20 cellular contexts compared by ENCODE assay signal in the genomic region with DNA sequence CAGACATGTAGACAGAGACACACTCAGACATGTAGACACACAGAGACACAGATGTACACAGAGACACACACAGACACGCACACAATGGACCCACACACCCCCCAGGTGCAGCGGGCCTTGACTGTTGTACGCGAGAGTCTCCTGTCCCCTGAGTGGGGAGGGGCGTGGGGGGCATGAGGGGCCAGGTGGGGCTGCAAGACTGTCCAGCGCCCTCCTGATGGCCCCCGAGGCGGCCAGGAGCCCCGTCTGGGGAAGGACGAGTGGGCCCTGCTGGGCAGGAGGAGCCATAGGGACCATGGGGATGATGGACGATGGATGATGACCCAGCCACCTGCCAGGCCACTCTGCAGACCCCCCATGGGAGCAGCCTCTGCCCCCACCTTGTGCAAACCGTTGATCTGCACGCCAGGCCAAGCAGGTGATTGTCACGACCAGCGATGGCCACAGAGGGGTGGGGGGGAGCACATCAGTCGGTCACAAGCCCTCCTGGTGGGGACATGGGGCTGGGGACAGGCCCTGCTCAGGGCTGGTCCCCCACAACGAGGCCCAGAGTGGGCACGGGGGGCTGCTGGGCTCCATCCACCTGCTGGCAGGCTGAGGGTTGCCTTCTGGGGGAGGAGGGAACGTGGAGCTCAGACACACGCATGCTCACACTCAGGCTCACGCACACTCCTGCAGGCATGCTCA. TPM values are rescaled to one million over a fixed set of nuclear protein-coding genes. Genes with fewer than 3 reads are reported as not detected.
DNase-seq lines count a peak whose midpoint lies in the region; ATAC-seq, FAIRE-seq and TF ChIP-seq lines count a peak whose summit lies in the region.
"Had no signal": no experiment of that assay in that cellular context is flagged by ENCODE, and none has a peak within 500 bp of the region (broad histone marks: within the 10 kb centered on the region; RNA-seq: fewer than 3 reads in every experiment).

No MANE protein-coding gene starts in this region.

- TF ChIP-seq EP300 in H1 (IDR thresholded peaks at IDR 0.05; ENCODE audit: borderline replicate concordance in 1 of 2, low read depth in 2 of 2, low read length in 2 of 2) = no peak

- no peak overlapping the region for H2AFZ ChIP-seq in H1 (ENCODE audit: low read length)
- H2AFZ ChIP-seq: GM23338 had no signal

- H3K79me1 ChIP-seq in H1 (ENCODE audit: low read depth, low read length) = 0 out of 2 replicates have a peak, but pooled peaks cover 2% of the 10 kb centered on the region

- 0 out of 2 replicates have a peak, but pooled peaks cover 1% of the 10 kb centered on the region for H3K23me2 ChIP-seq in H1 (ENCODE audit: low read depth, low read length)

- peaks cover 0 to 2% of the 10 kb centered on the region in 2 experiments for H4K20me1 ChIP-seq in H1 (replicated peaks in 1 of 2; ENCODE audit: control insufficient read depth in 1 of 2, insufficient read depth in 2 of 2, low read length in 2 of 2)

- no peak overlapping the region for H3K4me3 Mint-ChIP-seq in activated CD8-positive, alpha-beta T cell treated with anti-CD3 and anti-CD28 coated beads for 36 hours
- no peak overlapping the region for H3K4me3 Mint-ChIP-seq in activated CD8-positive, alpha-beta T cell treated with anti-CD3 and anti-CD28 coated beads, Interleukin-2, amount 10 ng/mL, durations not matched to agents 7 days and 5 days
- no peak overlapping the region for H3K4me3 Mint-ChIP-seq in progenitor cell of endocrine pancreas (ENCODE audit: low read depth)
- H3K4me3 Mint-ChIP-seq: GM23338, HFFc6 had no signal

- intact Hi-C loops in activated CD8-positive, alpha-beta T cell treated with anti-CD3 and anti-CD28 coated beads for 36 hours (cut with micrococcal nuclease) = no loop called here
- intact Hi-C loops in dorsolateral prefrontal cortex (cut with DNase I) = no loop called here

- no peaks in the 10 kb centered on the region for H3K4me1 Mint-ChIP-seq in activated CD8-positive, alpha-beta T cell treated with anti-CD3 and anti-CD28 coated beads for 36 hours (ENCODE audit: low read depth)
- peaks cover 7% of the 10 kb centered on the region for H3K4me1 Mint-ChIP-seq in activated CD8-positive, alpha-beta T cell treated with anti-CD3 and anti-CD28 coated beads, Interleukin-2, amount 10 ng/mL, durations not matched to agents 7 days and 5 days (ENCODE audit: low read depth)
- H3K4me1 Mint-ChIP-seq in progenitor cell of endocrine pancreas (ENCODE audit: low read depth) = peaks cover 7% of the 10 kb centered on the region

- no peak for FAIRE-seq in H1 (lab: Jason Lieb, UNC)
- FAIRE-seq: HTR-8/SVneo had no signal

- no peaks in the 10 kb centered on the region for H3K79me2 ChIP-seq in H1 (ENCODE audit: control insufficient read depth in 1 of 2, insufficient read depth in 2 of 2, low read length in 2 of 2)

- no peak for TF ChIP-seq POLR2A in H1 (IDR thresholded peaks at IDR 0.05; ENCODE audit: control extremely low read depth in 1 of 2, low read depth in 2 of 2, low read length in 2 of 2)

- POLR2A ChIA-PET in activated CD8-positive, alpha-beta T cell treated with anti-CD3 and anti-CD28 coated beads for 36 hours (lab: Charles Lee) = no interaction called here
- POLR2A ChIA-PET in activated CD8-positive, alpha-beta T cell treated with anti-CD3 and anti-CD28 coated beads, Interleukin-2, amount 10 ng/mL, durations not matched to agents 7 days and 5 days (lab: Charles Lee) = no interaction called here
- POLR2A ChIA-PET in H1 (lab: Charles Lee; ENCODE audit: partially characterized antibody) = no interaction called here

- no peak overlapping the region for H3K23ac ChIP-seq in H1 (ENCODE audit: insufficient read length)

- H2BK12ac ChIP-seq in H1 (ENCODE audit: low read depth, low read length) = peak overlapping the region; percentile 84; the same call in 1 of the 2 replicates

- in situ Hi-C loops in GM13977 (cut with MboI; ENCODE audit: low pct_unique_long_range_greater_than_20kb, low sequenced_read_pairs, unreplicated experiment) = no loop called here

- no peak overlapping the region for H3K14ac ChIP-seq in H1 (ENCODE audit: insufficient read length)

- CTCF ChIA-PET in activated CD8-positive, alpha-beta T cell treated with anti-CD3 and anti-CD28 coated beads for 36 hours (lab: Charles Lee) = no interaction called here
- CTCF ChIA-PET in activated CD8-positive, alpha-beta T cell treated with anti-CD3 and anti-CD28 coated beads, Interleukin-2, amount 10 ng/mL, durations not matched to agents 7 days and 5 days (lab: Charles Lee) = no interaction called here
- CTCF ChIA-PET in H1 (lab: Charles Lee; ENCODE audit: partially characterized antibody) = interaction anchor here (0.7 to 0.9 kb wide), 2 partner anchors 10 to 18 kb away, joined by 3 read pairs; no protein-coding TSS in a partner anchor

- TF ChIP-seq RAD21 in H1 (IDR thresholded peaks at IDR 0.05 in 1 of 2, conservative IDR thresholded peaks at IDR 0.05 in 1 of 2; ENCODE audit: low read depth in 2 of 2, low read length in 2 of 2) = no peak

- H3K56ac ChIP-seq in H1 (replicated peaks; ENCODE audit: insufficient read length, low read depth, low read length) = no peak overlapping the region

- H2AK5ac ChIP-seq in H1 (ENCODE audit: low read depth, low read length) = 0 out of 2 replicates have a peak overlapping the region, but pooled peaks have one; percentile 86

- peak overlapping the region; percentile 91 for H4K91ac ChIP-seq in H1 (replicated peaks; ENCODE audit: insufficient read length, low read length)

- peak overlapping the region; percentile 61; the same call in 1 of the 2 replicates for H2BK20ac ChIP-seq in H1 (ENCODE audit: low read length)

- ATAC-seq in activated CD8-positive, alpha-beta T cell treated with anti-CD3 and anti-CD28 coated beads for 36 hours = peak; percentile 31
- ATAC-seq in activated CD8-positive, alpha-beta T cell treated with anti-CD3 and anti-CD28 coated beads, Interleukin-2, amount 10 ng/mL, durations not matched to agents 7 days and 5 days = no peak
- no peak for ATAC-seq in HG02759 (IDR thresholded peaks at IDR 0.05; ENCODE audit: unreplicated experiment)
- no peak for ATAC-seq in HG02938 (IDR thresholded peaks at IDR 0.05; ENCODE audit: unreplicated experiment)
- ATAC-seq: GM23338 had no signal

- H3K4ac ChIP-seq in H1 (replicated peaks; ENCODE audit: insufficient read length, low read depth, low read length) = no peak overlapping the region

- no peaks in the 10 kb centered on the region for H3K9me3 Mint-ChIP-seq in activated CD8-positive, alpha-beta T cell treated with anti-CD3 and anti-CD28 coated beads for 36 hours
- no peaks in the 10 kb centered on the region for H3K9me3 Mint-ChIP-seq in activated CD8-positive, alpha-beta T cell treated with anti-CD3 and anti-CD28 coated beads, Interleukin-2, amount 10 ng/mL, durations not matched to agents 7 days and 5 days (ENCODE audit: insufficient read depth)
- no peaks in the 10 kb centered on the region for H3K9me3 Mint-ChIP-seq in progenitor cell of endocrine pancreas (ENCODE audit: low read depth)
- H3K9me3 Mint-ChIP-seq: GM23338, HFFc6 had no signal

- no peak overlapping the region for H4K5ac ChIP-seq in H1 (ENCODE audit: insufficient read length, low read depth, low read length)

- no peak for TF ChIP-seq CTCF in activated CD8-positive, alpha-beta T cell treated with anti-CD3 and anti-CD28 coated beads for 36 hours (IDR thresholded peaks at IDR 0.05)
- TF ChIP-seq CTCF in GM13977 (IDR thresholded peaks at IDR 0.05; ENCODE audit: extremely low read depth, insufficient read depth, missing control alignments) (peak; percentile 9), H1 (IDR thresholded peaks at IDR 0.05; ENCODE audit: control extremely low read depth in 1 of 3, insufficient read depth in 1 of 3, low read depth in 1 of 3, low read length in 3 of 3) (peak in 1 of 3 experiments; percentile 16; a peak in 1 of 4 replicates), progenitor cell of endocrine pancreas (IDR thresholded peaks at IDR 0.05; ENCODE audit: unreplicated experiment) (peak; percentile 20), dorsolateral prefrontal cortex (IDR thresholded peaks at IDR 0.05 in 54 of 56, conservative IDR thresholded peaks at IDR 0.05 in 2 of 56; ENCODE audit: low read depth in 1 of 56, partially characterized antibody in 56 of 56) (no peak)

- H3K27me3 ChIP-seq in H1 (replicated peaks in 1 of 4; ENCODE audit: control insufficient read depth in 3 of 4, extremely low read depth in 1 of 4, insufficient read depth in 3 of 4, low read length in 3 of 4) (no peaks in the 10 kb centered on the region; a peak in 3 of 7 replicates), dorsolateral prefrontal cortex (peaks cover 0 to 38% (median 9%) of the 10 kb centered on the region in 45 donors)

- no peak for DNase-seq in activated CD8-positive, alpha-beta T cell treated with anti-CD3 and anti-CD28 coated beads for 36 hours
- DNase-seq in activated CD8-positive, alpha-beta T cell treated with anti-CD3 and anti-CD28 coated beads, Interleukin-2, amount 10 ng/mL, durations not matched to agents 7 days and 5 days = no peak
- DNase-seq in GM13977 (ENCODE audit: low spot score) = no peak
- DNase-seq in H1 (ENCODE audit: low read depth in 1 of 2, low spot score in 2 of 2) = no peak
- DNase-seq in progenitor cell of endocrine pancreas (ENCODE audit: low spot score, unreplicated experiment) = no peak
- no peak for DNase-seq in dorsolateral prefrontal cortex
- DNase-seq: C1 segment of cervical spinal cord; DMS 273 treated with DMSO at 0.1 percent for 48 hours; HFFc6; NCI-H187; NCI-H526 treated with DMSO at 0.1 percent for 48 hours; NK-92 treated with Interleukin-12 subunit alpha and Interleukin-12 subunit beta, amount 100 ng/mL, for 24 hours; SHP77 treated with DMSO at 0.1 percent for 48 hours had no signal

- H3K27ac Mint-ChIP-seq in activated CD8-positive, alpha-beta T cell treated with anti-CD3 and anti-CD28 coated beads for 36 hours = no peak overlapping the region
- no peak overlapping the region for H3K27ac Mint-ChIP-seq in activated CD8-positive, alpha-beta T cell treated with anti-CD3 and anti-CD28 coated beads, Interleukin-2, amount 10 ng/mL, durations not matched to agents 7 days and 5 days
- H3K27ac Mint-ChIP-seq in progenitor cell of endocrine pancreas = no peak overlapping the region
- H3K27ac Mint-ChIP-seq: GM23338, HFFc6 had no signal

- peaks cover 0 to 15% (median 8%) of the 10 kb centered on the region in 4 experiments; a peak in 5 of 7 replicates for H3K4me1 ChIP-seq in H1 (replicated peaks in 1 of 4; ENCODE audit: control insufficient read depth in 3 of 4, insufficient read depth in 4 of 4, low read length in 3 of 4)

- H3K36me3 Mint-ChIP-seq in activated CD8-positive, alpha-beta T cell treated with anti-CD3 and anti-CD28 coated beads for 36 hours (ENCODE audit: low read depth) = no peaks in the 10 kb centered on the region
- no peaks in the 10 kb centered on the region for H3K36me3 Mint-ChIP-seq in activated CD8-positive, alpha-beta T cell treated with anti-CD3 and anti-CD28 coated beads, Interleukin-2, amount 10 ng/mL, durations not matched to agents 7 days and 5 days (ENCODE audit: low read depth)
- no peaks in the 10 kb centered on the region for H3K36me3 Mint-ChIP-seq in progenitor cell of endocrine pancreas (ENCODE audit: insufficient read depth)

- H3K36me3 ChIP-seq in H1 (ENCODE audit: control insufficient read depth in 2 of 4, insufficient read depth in 4 of 4, low read length in 3 of 4) = no peaks in the 10 kb centered on the region

- no peak overlapping the region for H3K4me3 ChIP-seq in H1 (ENCODE audit: extremely low read depth in 1 of 4, insufficient read depth in 2 of 4, low read depth in 3 of 4, low read length in 4 of 4)
- H3K4me3 ChIP-seq in dorsolateral prefrontal cortex = no peak overlapping the region
- H3K4me3 ChIP-seq: GM23338 had no signal

- H3K27me3 Mint-ChIP-seq in activated CD8-positive, alpha-beta T cell treated with anti-CD3 and anti-CD28 coated beads for 36 hours = peaks cover 2% of the 10 kb centered on the region
- H3K27me3 Mint-ChIP-seq in activated CD8-positive, alpha-beta T cell treated with anti-CD3 and anti-CD28 coated beads, Interleukin-2, amount 10 ng/mL, durations not matched to agents 7 days and 5 days (ENCODE audit: low read depth) = peaks cover 8% of the 10 kb centered on the region
- H3K27me3 Mint-ChIP-seq in progenitor cell of endocrine pancreas = peaks cover 28% of the 10 kb centered on the region

- H3K4me2 ChIP-seq in H1 (ENCODE audit: insufficient read depth in 1 of 2, low read depth in 2 of 2, low read length in 2 of 2) = no peak overlapping the region
- H3K4me2 ChIP-seq: GM23338 had no signal

- H3K18ac ChIP-seq in H1 (ENCODE audit: extremely low read depth, low read length) = no peak overlapping the region

- H3K9me3 ChIP-seq in H1 (ENCODE audit: insufficient read depth in 2 of 2, low read depth in 1 of 2, low read length in 1 of 2) = no peaks in the 10 kb centered on the region

- 85% methylated on average over 12 of the region's 21 CpGs; no CpG with 5 or more reads in 1 of the 2 experiments for WGBS in H1 (ENCODE audit: extremely low coverage in 1 of 2, insufficient coverage in 1 of 2, insufficient read length in 1 of 2, insufficient replicate concordance in 2 of 2, low coverage in 1 of 2, low lambda C conversion rate in 2 of 2, missing lambda C conversion rate in 1 of 2), 2 experiments

- peak overlapping the region; percentile 49; the same call in 1 of the 2 replicates for H2BK5ac ChIP-seq in H1 (ENCODE audit: low read depth, low read length)

- H2BK120ac ChIP-seq in H1 (replicated peaks; ENCODE audit: low read depth, low read length) = no peak overlapping the region

- H3K27ac ChIP-seq in H1 (ENCODE audit: low read depth, low read length) (no peak overlapping the region), dorsolateral prefrontal cortex (no peak overlapping the region)
- H3K27ac ChIP-seq: HL-60 had no signal

- H2BK15ac ChIP-seq in H1 (ENCODE audit: low read length) = peak overlapping the region; percentile 92; the same call in 1 of the 2 replicates

- no peak overlapping the region for H3K9ac ChIP-seq in H1 (replicated peaks in 1 of 4; ENCODE audit: extremely low read depth in 1 of 4, low read depth in 3 of 4, low read length in 3 of 4)

- H4K8ac ChIP-seq in H1 (ENCODE audit: extremely low read depth, insufficient read depth, low read length) = no peak overlapping the region

RNA-seq across cellular contexts. Expression of gene VENTX, which starts 11.6 kb away (rescaled TPM):
- under 1 TPM in 1 of 2 experiments, not detected in 1; 0.09 TPM for total RNA-seq in activated CD8-positive, alpha-beta T cell treated with anti-CD3 and anti-CD28 coated beads for 36 hours
- total RNA-seq in activated CD8-positive, alpha-beta T cell treated with anti-CD3 and anti-CD28 coated beads, Interleukin-2, amount 10 ng/mL, durations not matched to agents 7 days and 5 days = not detected
- 4.7 and 5.6 TPM in 2 replicates for total RNA-seq in H1 (2021; fragmentation: NEBNext Ultra II Directional; extraction: Animal tissue kit (Norgen Biotek cat#: 25700))
- polyA plus RNA-seq in H1 (2011; rRNA removed) = 5.6 and 7.8 TPM in 2 replicates
- polyA plus RNA-seq in H1 (2011; cell fraction: cytosol; rRNA removed) = 4.6 TPM
- polyA plus RNA-seq in H1 (2011; cell fraction: nucleus; rRNA removed) = 17.4 TPM
- 3.4 to 5.9 TPM (median 5.1 TPM) in 4 replicates for polyA plus RNA-seq in H1 (2012, experiment 1 of 2)
- polyA plus RNA-seq in H1 (2012, experiment 2 of 2) = 3.8 TPM
- polyA plus RNA-seq in H1 (2013, experiment 1 of 2) = 3.8 TPM
- 3.5 TPM for polyA plus RNA-seq in H1 (2013, experiment 2 of 2)
- polyA minus RNA-seq in H1 (2011; rRNA and poly(A)+ RNA removed) = 1.6 and 1.7 TPM in 2 replicates
- polyA minus RNA-seq in H1 (2011; cell fraction: cytosol; rRNA and poly(A)+ RNA removed) = 5.8 TPM
- polyA minus RNA-seq in H1 (2011; cell fraction: nucleus; rRNA and poly(A)+ RNA removed) = 6.0 TPM
- total RNA-seq in progenitor cell of endocrine pancreas (1.2 TPM in 2 replicates), dorsolateral prefrontal cortex (1 to 10 TPM in 33 of 120 experiments, under 1 TPM in 76, not detected in 11; 0.16 to 3.2 (median 0.81) TPM)
- total RNA-seq: A172, HFFc6, OCI-LY7 had no signal

RNA-seq across cellular contexts. Expression of gene UTF1, which starts 19.2 kb away (rescaled TPM):
- total RNA-seq in activated CD8-positive, alpha-beta T cell treated with anti-CD3 and anti-CD28 coated beads for 36 hours = not detected
- not detected for total RNA-seq in activated CD8-positive, alpha-beta T cell treated with anti-CD3 and anti-CD28 coated beads, Interleukin-2, amount 10 ng/mL, durations not matched to agents 7 days and 5 days
- 21.7 and 21.8 TPM in 2 replicates for total RNA-seq in H1 (2021; fragmentation: NEBNext Ultra II Directional; extraction: Animal tissue kit (Norgen Biotek cat#: 25700))
- polyA plus RNA-seq in H1 (2011; rRNA removed) = 0.47 and 0.97 TPM in 2 replicates
- 0.56 TPM for polyA plus RNA-seq in H1 (2011; cell fraction: cytosol; rRNA removed)
- polyA plus RNA-seq in H1 (2011; cell fraction: nucleus; rRNA removed) = 3.0 TPM
- 4.6 to 12.2 TPM (median 10.6 TPM) in 4 replicates for polyA plus RNA-seq in H1 (2012, experiment 1 of 2)
- 0.80 TPM for polyA plus RNA-seq in H1 (2012, experiment 2 of 2)
- polyA plus RNA-seq in H1 (2013, experiment 1 of 2) = 23.8 TPM
- polyA plus RNA-seq in H1 (2013, experiment 2 of 2) = 24.8 TPM
- polyA minus RNA-seq in H1 (2011; rRNA and poly(A)+ RNA removed) = not detected in 2 replicates
- 6.3 TPM for polyA minus RNA-seq in H1 (2011; cell fraction: cytosol; rRNA and poly(A)+ RNA removed)
- polyA minus RNA-seq in H1 (2011; cell fraction: nucleus; rRNA and poly(A)+ RNA removed) = 4.3 TPM
- total RNA-seq in progenitor cell of endocrine pancreas (not detected in 2 replicates), dorsolateral prefrontal cortex (1 to 10 TPM in 2 of 120 experiments, under 1 TPM in 6, not detected in 112; 0.38 to 1.8 (median 0.49) TPM)
- total RNA-seq: A172, HFFc6, OCI-LY7 had no signal

RNA-seq across cellular contexts. Expression of gene ADAM8, which starts 27.4 kb away (rescaled TPM):
- 100 to 1,000 TPM; 106 to 115 TPM for total RNA-seq in activated CD8-positive, alpha-beta T cell treated with anti-CD3 and anti-CD28 coated beads for 36 hours
- 10 to 100 TPM; 69.9 to 75.5 TPM for total RNA-seq in activated CD8-positive, alpha-beta T cell treated with anti-CD3 and anti-CD28 coated beads, Interleukin-2, amount 10 ng/mL, durations not matched to agents 7 days and 5 days
- 4.4 and 4.6 TPM in 2 replicates for total RNA-seq in H1 (2021; fragmentation: NEBNext Ultra II Directional; extraction: Animal tissue kit (Norgen Biotek cat#: 25700))
- polyA plus RNA-seq in H1 (2011; rRNA removed) = 4.6 and 6.0 TPM in 2 replicates
- 3.4 TPM for polyA plus RNA-seq in H1 (2011; cell fraction: cytosol; rRNA removed)
- 24.5 TPM for polyA plus RNA-seq in H1 (2011; cell fraction: nucleus; rRNA removed)
- 1.7 to 3.4 TPM (median 2.6 TPM) in 4 replicates for polyA plus RNA-seq in H1 (2012, experiment 1 of 2)
- 1.7 TPM for polyA plus RNA-seq in H1 (2012, experiment 2 of 2)
- polyA plus RNA-seq in H1 (2013, experiment 1 of 2) = 3.5 TPM
- 3.1 TPM for polyA plus RNA-seq in H1 (2013, experiment 2 of 2)
- polyA minus RNA-seq in H1 (2011; rRNA and poly(A)+ RNA removed) = 2.2 and 2.5 TPM in 2 replicates
- 3.8 TPM for polyA minus RNA-seq in H1 (2011; cell fraction: cytosol; rRNA and poly(A)+ RNA removed)
- 10.3 TPM for polyA minus RNA-seq in H1 (2011; cell fraction: nucleus; rRNA and poly(A)+ RNA removed)
- 13.7 and 16.3 TPM in 2 replicates for total RNA-seq in progenitor cell of endocrine pancreas
- 10 to 100 TPM in 21 of 120 experiments, 1 to 10 TPM in 99; 2.0 to 18.0 (median 6.8) TPM for total RNA-seq in dorsolateral prefrontal cortex

RNA-seq across cellular contexts. Expression of gene TUBGCP2, which starts 59.4 kb away (rescaled TPM):
- total RNA-seq in activated CD8-positive, alpha-beta T cell treated with anti-CD3 and anti-CD28 coated beads for 36 hours = 10 to 100 TPM; 54.1 to 57.5 TPM
- 10 to 100 TPM; 53.5 to 59.0 TPM for total RNA-seq in activated CD8-positive, alpha-beta T cell treated with anti-CD3 and anti-CD28 coated beads, Interleukin-2, amount 10 ng/mL, durations not matched to agents 7 days and 5 days
- 51.9 and 54.2 TPM in 2 replicates for total RNA-seq in H1 (2021; fragmentation: NEBNext Ultra II Directional; extraction: Animal tissue kit (Norgen Biotek cat#: 25700))
- 34.9 and 43.9 TPM in 2 replicates for polyA plus RNA-seq in H1 (2011; rRNA removed)
- 37.4 TPM for polyA plus RNA-seq in H1 (2011; cell fraction: cytosol; rRNA removed)
- polyA plus RNA-seq in H1 (2011; cell fraction: nucleus; rRNA removed) = 90.0 TPM
- polyA plus RNA-seq in H1 (2012, experiment 1 of 2) = 34.7 to 46.0 TPM (median 39.6 TPM) in 4 replicates
- polyA plus RNA-seq in H1 (2012, experiment 2 of 2) = 59.6 TPM
- polyA plus RNA-seq in H1 (2013, experiment 1 of 2) = 29.0 TPM
- polyA plus RNA-seq in H1 (2013, experiment 2 of 2) = 30.8 TPM
- 37.1 and 40.7 TPM in 2 replicates for polyA minus RNA-seq in H1 (2011; rRNA and poly(A)+ RNA removed)
- polyA minus RNA-seq in H1 (2011; cell fraction: cytosol; rRNA and poly(A)+ RNA removed) = 26.8 TPM
- polyA minus RNA-seq in H1 (2011; cell fraction: nucleus; rRNA and poly(A)+ RNA removed) = 44.3 TPM
- total RNA-seq in progenitor cell of endocrine pancreas (63.2 and 77.0 TPM in 2 replicates), dorsolateral prefrontal cortex (10 to 100 TPM; 43.1 to 87.2 (median 61.0) TPM)

RNA-seq across cellular contexts. Expression of gene ZNF511, which starts 59.5 kb away (rescaled TPM):
- total RNA-seq in activated CD8-positive, alpha-beta T cell treated with anti-CD3 and anti-CD28 coated beads for 36 hours = 10 to 100 TPM; 58.0 to 60.1 TPM
- total RNA-seq in activated CD8-positive, alpha-beta T cell treated with anti-CD3 and anti-CD28 coated beads, Interleukin-2, amount 10 ng/mL, durations not matched to agents 7 days and 5 days = 10 to 100 TPM; 61.4 to 62.6 TPM
- 64.5 and 71.7 TPM in 2 replicates for total RNA-seq in H1 (2021; fragmentation: NEBNext Ultra II Directional; extraction: Animal tissue kit (Norgen Biotek cat#: 25700))
- 55.4 and 70.5 TPM in 2 replicates for polyA plus RNA-seq in H1 (2011; rRNA removed)
- polyA plus RNA-seq in H1 (2011; cell fraction: cytosol; rRNA removed) = 50.7 TPM
- 74.1 TPM for polyA plus RNA-seq in H1 (2011; cell fraction: nucleus; rRNA removed)
- 46.7 to 71.7 TPM (median 59.4 TPM) in 4 replicates for polyA plus RNA-seq in H1 (2012, experiment 1 of 2)
- polyA plus RNA-seq in H1 (2012, experiment 2 of 2) = 86.3 TPM
- polyA plus RNA-seq in H1 (2013, experiment 1 of 2) = 42.1 TPM
- 37.2 TPM for polyA plus RNA-seq in H1 (2013, experiment 2 of 2)
- polyA minus RNA-seq in H1 (2011; rRNA and poly(A)+ RNA removed) = 25.8 and 35.1 TPM in 2 replicates
- 18.7 TPM for polyA minus RNA-seq in H1 (2011; cell fraction: cytosol; rRNA and poly(A)+ RNA removed)
- 26.4 TPM for polyA minus RNA-seq in H1 (2011; cell fraction: nucleus; rRNA and poly(A)+ RNA removed)
- total RNA-seq in progenitor cell of endocrine pancreas = 54.2 and 56.8 TPM in 2 replicates
- 10 to 100 TPM; 15.3 to 36.6 (median 26.1) TPM for total RNA-seq in dorsolateral prefrontal cortex

Comparison
In these comparisons a context has a peak if more than half of its experiments do, and no peak if none do; other contexts are left out.
1. CTCF ChIP-seq: peak in GM13977 (single experiment) and progenitor cell of endocrine pancreas (single experiment); none in activated CD8-positive, alpha-beta T cell treated with anti-CD3 and anti-CD28 coated beads for 36 hours (single experiment) and dorsolateral prefrontal cortex (0 of 56).